In genomic region chr7:1989049-1989860, GRCh38 we compare ENCODE assay signal across 18 cellular contexts.
"Had no signal": no experiment of that assay in that cellular context is flagged by ENCODE, and none has a peak within 500 bp of the region (broad histone marks: within the 10 kb centered on the region; RNA-seq: fewer than 3 reads in every experiment).

No MANE protein-coding gene starts in this region.

- H3K36me3 ChIP-seq: gastroesophageal sphincter, vagina had no signal

- H3K27ac ChIP-seq: gastroesophageal sphincter, tibial artery had no signal

- H3K27ac Mint-ChIP-seq: activated CD4-positive, alpha-beta memory T cell treated with anti-CD3 and anti-CD28 coated beads for 36 hours; activated CD8-positive, alpha-beta memory T cell treated with anti-CD3 and anti-CD28 coated beads, Interleukin-2, amount 10 ng/mL, durations not matched to agents 7 days and 5 days; naive B cell; stimulated activated effector memory CD8-positive, alpha-beta T cell treated with anti-CD3 and anti-CD28 coated beads, Interleukin-12 subunit alpha, Interleukin-12 subunit beta, amount 100 ng/mL, for 72 hours had no signal

- H3K9me3 ChIP-seq: gastroesophageal sphincter, heart right ventricle, tibial artery, vagina had no signal

- DNase-seq: activated CD4-positive, alpha-beta memory T cell treated with anti-CD3 and anti-CD28 coated beads for 36 hours; activated CD4-positive, alpha-beta T cell treated with anti-CD3 and anti-CD28 coated beads for 1 hour; activated CD8-positive, alpha-beta memory T cell treated with anti-CD3 and anti-CD28 coated beads, Interleukin-2, amount 10 ng/mL, durations not matched to agents 7 days and 5 days; activated effector memory CD4-positive, alpha-beta T cell treated with Interleukin-2 at 50 U/mL for 16 hours; activated T-cell treated with anti-CD3 and anti-CD28 coated beads, Interleukin-2, amount 50 U/mL, for 4 hours; aorta; cerebellar nuclear complex; dermis blood vessel endothelial cell; erythroblast; mammary epithelial cell; naive B cell; nucleus accumbens; retina; tibial artery had no signal

- ATAC-seq: activated CD8-positive, alpha-beta memory T cell treated with anti-CD3 and anti-CD28 coated beads, Interleukin-2, amount 10 ng/mL, durations not matched to agents 7 days and 5 days; activated T-cell treated with anti-CD3 and anti-CD28 coated beads, Interleukin-2, amount 50 U/mL, for 4 hours; stimulated activated effector memory CD8-positive, alpha-beta T cell treated with anti-CD3 and anti-CD28 coated beads, Interleukin-12 subunit alpha, Interleukin-12 subunit beta, amount 100 ng/mL, for 72 hours had no signal

- H3K27me3 ChIP-seq: gastroesophageal sphincter, heart right ventricle, tibial artery, vagina had no signal

- H3K27me3 Mint-ChIP-seq: activated CD4-positive, alpha-beta memory T cell treated with anti-CD3 and anti-CD28 coated beads for 36 hours; activated CD8-positive, alpha-beta memory T cell treated with anti-CD3 and anti-CD28 coated beads, Interleukin-2, amount 10 ng/mL, durations not matched to agents 7 days and 5 days; naive B cell had no signal

- H3K9me3 Mint-ChIP-seq: activated CD4-positive, alpha-beta memory T cell treated with anti-CD3 and anti-CD28 coated beads for 36 hours; activated T-cell treated with anti-CD3 and anti-CD28 coated beads, Interleukin-2, amount 50 U/mL, for 4 hours; naive B cell; stimulated activated effector memory CD8-positive, alpha-beta T cell treated with anti-CD3 and anti-CD28 coated beads, Interleukin-12 subunit alpha, Interleukin-12 subunit beta, amount 100 ng/mL, for 72 hours had no signal

- H3K4me1 ChIP-seq: tibial artery had no signal

- H3K4me3 Mint-ChIP-seq: activated CD4-positive, alpha-beta memory T cell treated with anti-CD3 and anti-CD28 coated beads for 36 hours; activated CD8-positive, alpha-beta memory T cell treated with anti-CD3 and anti-CD28 coated beads, Interleukin-2, amount 10 ng/mL, durations not matched to agents 7 days and 5 days; activated T-cell treated with anti-CD3 and anti-CD28 coated beads, Interleukin-2, amount 50 U/mL, for 4 hours; naive B cell; stimulated activated effector memory CD8-positive, alpha-beta T cell treated with anti-CD3 and anti-CD28 coated beads, Interleukin-12 subunit alpha, Interleukin-12 subunit beta, amount 100 ng/mL, for 72 hours had no signal

- H3K4me3 ChIP-seq: gastroesophageal sphincter, heart right ventricle, tibial artery, vagina had no signal
